ENCODE assay signal across 15 cellular contexts in genomic region chr22:47036936-47037485, GRCh38.
DNase-seq lines count a peak whose midpoint lies in the region; ATAC-seq and TF ChIP-seq lines count a peak whose summit lies in the region.
"Had no signal": no experiment of that assay in that cellular context is flagged by ENCODE, and none has a peak within 500 bp of the region (broad histone marks: within the 10 kb centered on the region; RNA-seq: fewer than 3 reads in every experiment).

No MANE protein-coding gene starts in this region.

- peaks cover 4% of the 10 kb centered on the region for H3K9me3 Mint-ChIP-seq in glutamatergic neuron (ENCODE audit: unreplicated experiment)
- H3K9me3 Mint-ChIP-seq: CD8-positive, alpha-beta memory T cell had no signal

- intact Hi-C loops in Right ventricle myocardium inferior (cut with DNase I) (no loop called here), lower lobe of right lung (cut with DNase I) (no loop called here), spleen (cut with DNase I; ENCODE audit: low total_unique reads) (no loop called here)

- TF ChIP-seq POLR2A in spleen (IDR thresholded peaks at IDR 0.05), result no peak

- H3K4me3 Mint-ChIP-seq in glutamatergic neuron (ENCODE audit: unreplicated experiment), result no peak overlapping the region
- H3K4me3 Mint-ChIP-seq: CD14-positive monocyte had no signal

- H3K27me3 ChIP-seq in right atrium auricular region (no peaks in the 10 kb centered on the region), lower lobe of right lung (ENCODE audit: low read depth) (no peaks in the 10 kb centered on the region), spleen (replicated peaks in 1 of 7) (no peaks in the 10 kb centered on the region), WERI-Rb-1 (ENCODE audit: insufficient read depth, low read depth, severe bottlenecking) (no peaks in the 10 kb centered on the region)

- TF ChIP-seq CTCF in right atrium auricular region (IDR thresholded peaks at IDR 0.05) (no peak), glutamatergic neuron (IDR thresholded peaks at IDR 0.05; ENCODE audit: partially characterized antibody, unreplicated experiment) (no peak), lower lobe of right lung (IDR thresholded peaks at IDR 0.05) (no peak), spleen (IDR thresholded peaks at IDR 0.05 in 8 of 11, conservative IDR thresholded peaks at IDR 0.05 in 3 of 11) (no peak), WERI-Rb-1 (IDR thresholded peaks at IDR 0.05; ENCODE audit: low read depth, low read length) (no peak)

- peaks cover 19% of the 10 kb centered on the region for H3K4me1 Mint-ChIP-seq in glutamatergic neuron (ENCODE audit: low read depth, unreplicated experiment)
- H3K4me1 Mint-ChIP-seq: CD14-positive monocyte had no signal

- WGBS in spleen, 5 donors, result 95 to 99% (median 97%) methylated on average over 20 of the region's 20 CpGs

- no peaks in the 10 kb centered on the region for H3K4me1 ChIP-seq in right atrium auricular region
- H3K4me1 ChIP-seq in lower lobe of right lung, result peaks cover 17% of the 10 kb centered on the region
- no peaks in the 10 kb centered on the region for H3K4me1 ChIP-seq in spleen
- H3K4me1 ChIP-seq: Caco-2 had no signal

- H3K27ac ChIP-seq in right atrium auricular region (no peak overlapping the region), lower lobe of right lung (no peak overlapping the region), spleen (no peak overlapping the region), WERI-Rb-1 (no peak overlapping the region)
- H3K27ac ChIP-seq: 22Rv1 had no signal

- DNase-seq in Right ventricle myocardium inferior (ENCODE audit: missing footprints), result peak; percentile 43
- no peak for DNase-seq in right atrium auricular region (ENCODE audit: low spot score)
- peak; percentile 7 for DNase-seq in glutamatergic neuron
- DNase-seq in lower lobe of right lung, result peak; percentile 28
- peak; percentile 66 for DNase-seq in spleen
- no peak for DNase-seq in WERI-Rb-1
- no peak for DNase-seq in middle frontal gyrus (ENCODE audit: extremely low spot score, low spot score)
- DNase-seq: Caco-2; CD8-positive, alpha-beta memory T cell; DND-41; GDM1; H7 had no signal

- H3K36me3 ChIP-seq in right atrium auricular region, result peaks cover 6% of the 10 kb centered on the region
- peaks cover 16% of the 10 kb centered on the region for H3K36me3 ChIP-seq in lower lobe of right lung
- peaks cover 0 to 76% (median 23%) of the 10 kb centered on the region in 6 donors for H3K36me3 ChIP-seq in spleen
- no peaks in the 10 kb centered on the region for H3K36me3 ChIP-seq in WERI-Rb-1

- no peak overlapping the region for H3K27ac Mint-ChIP-seq in glutamatergic neuron (ENCODE audit: unreplicated experiment)

- H3K9me3 ChIP-seq in right atrium auricular region (no peaks in the 10 kb centered on the region), lower lobe of right lung (no peaks in the 10 kb centered on the region), spleen (no peaks in the 10 kb centered on the region), WERI-Rb-1 (ENCODE audit: severe bottlenecking) (no peaks in the 10 kb centered on the region)
- H3K9me3 ChIP-seq: Caco-2 had no signal

- no peaks in the 10 kb centered on the region for H3K36me3 Mint-ChIP-seq in glutamatergic neuron (ENCODE audit: unreplicated experiment)

- H3K4me3 ChIP-seq in right atrium auricular region, result no peak overlapping the region
- no peak overlapping the region for H3K4me3 ChIP-seq in lower lobe of right lung
- H3K4me3 ChIP-seq in spleen, result no peak overlapping the region
- H3K4me3 ChIP-seq in WERI-Rb-1 (ENCODE audit: low read depth, low read length), result no peak overlapping the region

- ATAC-seq in Right ventricle myocardium inferior (no peak), lower lobe of right lung (no peak), GM19463 (IDR thresholded peaks at IDR 0.05; ENCODE audit: unreplicated experiment) (no peak)

- peaks cover 12% of the 10 kb centered on the region for H3K27me3 Mint-ChIP-seq in glutamatergic neuron (ENCODE audit: unreplicated experiment)
- H3K27me3 Mint-ChIP-seq: CD8-positive, alpha-beta memory T cell had no signal

Comparison
In these comparisons a context has a peak if more than half of its experiments do, and no peak if none do; other contexts are left out.
1. DNase-seq: peak in Right ventricle myocardium inferior (single experiment), glutamatergic neuron (single experiment), lower lobe of right lung (single experiment) and spleen (single experiment); none in right atrium auricular region (single experiment), WERI-Rb-1 (single experiment) and middle frontal gyrus (single experiment).